Comparison of ENCODE assay signal across 1 cellular context in genomic region chr1:19981507-19982312, GRCh38.
TF ChIP-seq lines count a peak whose summit lies in the region.

No MANE protein-coding gene starts in this region.

TF ChIP-seq in HepG2, 621 proteins besides CTCF, POLR2A, EP300 and RAD21 (continued from another document and continues in another):
- TF ChIP-seq ARID3A (IDR thresholded peaks at IDR 0.05; ENCODE audit: low read depth, low read length) (peak; percentile 40), ZNF770 (CRISPR knock-in tag; IDR thresholded peaks at IDR 0.05) (no peak), ZNF235 (CRISPR knock-in tag; IDR thresholded peaks at IDR 0.05; ENCODE audit: borderline replicate concordance) (no peak), DZIP1 (CRISPR knock-in tag; IDR thresholded peaks at IDR 0.05) (no peak), ZNF609 (CRISPR knock-in tag; IDR thresholded peaks at IDR 0.05; ENCODE audit: borderline replicate concordance) (no peak), TBX2 (CRISPR knock-in tag; IDR thresholded peaks at IDR 0.05; ENCODE audit: borderline replicate concordance) (peak; percentile 82), ZNF782 (CRISPR knock-in tag; IDR thresholded peaks at IDR 0.05; ENCODE audit: borderline replicate concordance) (no peak), NRL (CRISPR knock-in tag; IDR thresholded peaks at IDR 0.05; ENCODE audit: borderline replicate concordance) (no peak), FOXK1 (CRISPR knock-in tag; IDR thresholded peaks at IDR 0.05; ENCODE audit: borderline replicate concordance, low read depth) (no peak; the same call in 1 of the 2 replicates), ZBTB2 (CRISPR knock-in tag; IDR thresholded peaks at IDR 0.05; ENCODE audit: low read depth) (no peak), RERE (CRISPR knock-in tag; IDR thresholded peaks at IDR 0.05; ENCODE audit: low read depth) (no peak), MED1 (CRISPR knock-in tag; IDR thresholded peaks at IDR 0.05) (peak; percentile 85), ZBTB4 (CRISPR knock-in tag; IDR thresholded peaks at IDR 0.05; ENCODE audit: borderline replicate concordance) (no peak), FOXJ3 (CRISPR knock-in tag; IDR thresholded peaks at IDR 0.05; ENCODE audit: borderline replicate concordance) (no peak), PHF5A (CRISPR knock-in tag; IDR thresholded peaks at IDR 0.05; ENCODE audit: low read depth, unreplicated experiment) (no peak), CAMTA2 (CRISPR knock-in tag; IDR thresholded peaks at IDR 0.05; ENCODE audit: borderline replicate concordance) (no peak), ZNF549 (CRISPR knock-in tag; IDR thresholded peaks at IDR 0.05) (no peak), ZNF704 (CRISPR knock-in tag; IDR thresholded peaks at IDR 0.05; ENCODE audit: borderline replicate concordance) (no peak), MYNN (CRISPR knock-in tag; IDR thresholded peaks at IDR 0.05; ENCODE audit: low read depth) (no peak), ZFP37 (CRISPR knock-in tag; IDR thresholded peaks at IDR 0.05; ENCODE audit: borderline replicate concordance) (no peak), SRSF4 (IDR thresholded peaks at IDR 0.05; ENCODE audit: low read depth, low read length, poor library complexity, severe bottlenecking) (no peak), MIXL1 (CRISPR knock-in tag; IDR thresholded peaks at IDR 0.05) (peak; percentile 40; the same call in 1 of the 2 replicates), ERF (CRISPR knock-in tag; IDR thresholded peaks at IDR 0.05) (peak; percentile 36; the same call in 1 of the 2 replicates), MTF2 (CRISPR knock-in tag; IDR thresholded peaks at IDR 0.05; ENCODE audit: borderline replicate concordance) (no peak), GPN1 (CRISPR knock-in tag; IDR thresholded peaks at IDR 0.05; ENCODE audit: borderline replicate concordance) (no peak), ZNF251 (CRISPR knock-in tag; IDR thresholded peaks at IDR 0.05) (no peak), SP140L (CRISPR knock-in tag; IDR thresholded peaks at IDR 0.05; ENCODE audit: borderline replicate concordance) (no peak), TP53 (CRISPR knock-in tag; conservative IDR thresholded peaks at IDR 0.05) (no peak), ELF3 (CRISPR knock-in tag; IDR thresholded peaks at IDR 0.05) (peak; percentile 54)
